Comparison of ENCODE assay signal across 25 cellular contexts in genomic region chr16:48614759-48615158, GRCh38. TPM values are rescaled to one million over a fixed set of nuclear protein-coding genes. Genes with fewer than 3 reads are reported as not detected.
DNase-seq lines count a peak whose midpoint lies in the region; ATAC-seq, FAIRE-seq and TF ChIP-seq lines count a peak whose summit lies in the region.
"Had no signal": no experiment of that assay in that cellular context is flagged by ENCODE, and none has a peak within 500 bp of the region (broad histone marks: within the 10 kb centered on the region; RNA-seq: fewer than 3 reads in every experiment).

No MANE protein-coding gene starts in this region.

- peaks cover 4% of the 10 kb centered on the region for H3K27me3 Mint-ChIP-seq in activated naive CD4-positive, alpha-beta T cell treated with anti-CD3 and anti-CD28 coated beads, Interleukin-2, amount 10 ng/mL, durations not matched to agents 7 days and 5 days
- H3K27me3 Mint-ChIP-seq in T-helper 17 cell = no peaks in the 10 kb centered on the region
- H3K27me3 Mint-ChIP-seq: stimulated activated memory B cell treated with anti-CD40 and anti-IgM and Interleukin-4, amounts not matched to agents 10 μg/mL and 1 μg/mL and 100 μg/mL, for 72 hours had no signal

- TF ChIP-seq RAD21 in H1 (IDR thresholded peaks at IDR 0.05 in 1 of 2, conservative IDR thresholded peaks at IDR 0.05 in 1 of 2; ENCODE audit: low read depth in 2 of 2, low read length in 2 of 2) = no peak

- H4K8ac ChIP-seq in H1 (ENCODE audit: extremely low read depth, insufficient read depth, low read length) = no peak overlapping the region; the same call in 1 of the 2 replicates

- CTCF ChIA-PET in activated naive CD4-positive, alpha-beta T cell treated with anti-CD3 and anti-CD28 coated beads, Interleukin-2, amount 10 ng/mL, durations not matched to agents 7 days and 5 days (lab: Charles Lee) = interaction anchor here (1.0 to 3.2 kb wide), 3 partner anchors 9 to 16 kb away, joined by 3 to 28 read pairs (median 3); no protein-coding TSS in a partner anchor
- CTCF ChIA-PET in H1 (lab: Charles Lee; ENCODE audit: partially characterized antibody) = interaction anchor here (0.6 to 1.5 kb wide), 3 partner anchors 9 to 13 kb away, joined by 3 to 6 read pairs (median 3); no protein-coding TSS in a partner anchor
- CTCF ChIA-PET in GM10248 (lab: Yijun Ruan, JAX) = interaction anchor here (1.4 to 6.7 kb wide), 2 partner anchors 8 to 16 kb away, joined by 4 to 66 read pairs; no protein-coding TSS in a partner anchor

- no peak overlapping the region for H2BK15ac ChIP-seq in H1 (ENCODE audit: low read length)

- no peak overlapping the region for H3K9ac ChIP-seq in H1 (replicated peaks in 1 of 4; ENCODE audit: extremely low read depth in 1 of 4, low read depth in 3 of 4, low read length in 3 of 4)

- H3K4me1 Mint-ChIP-seq in activated naive CD4-positive, alpha-beta T cell treated with anti-CD3 and anti-CD28 coated beads, Interleukin-2, amount 10 ng/mL, durations not matched to agents 7 days and 5 days = peaks cover 78% of the 10 kb centered on the region
- peaks cover 35% of the 10 kb centered on the region for H3K4me1 Mint-ChIP-seq in T-helper 17 cell

- no peak for TF ChIP-seq POLR2A in H1 (IDR thresholded peaks at IDR 0.05; ENCODE audit: control extremely low read depth in 1 of 2, low read depth in 2 of 2, low read length in 2 of 2)

- no peak overlapping the region for H4K5ac ChIP-seq in H1 (ENCODE audit: insufficient read length, low read depth, low read length)

- no peaks in the 10 kb centered on the region for H4K20me1 ChIP-seq in H1 (replicated peaks in 1 of 2; ENCODE audit: control insufficient read depth in 1 of 2, insufficient read depth in 2 of 2, low read length in 2 of 2)
- H4K20me1 ChIP-seq in osteoblast (ENCODE audit: insufficient read depth, low read length) = no peaks in the 10 kb centered on the region

- 0 out of 2 replicates have a peak overlapping the region, but pooled peaks have one; percentile 52 for H2BK12ac ChIP-seq in H1 (ENCODE audit: low read depth, low read length)

- peak overlapping the region; percentile 98 for H3K27ac Mint-ChIP-seq in activated naive CD4-positive, alpha-beta T cell treated with anti-CD3 and anti-CD28 coated beads, Interleukin-2, amount 10 ng/mL, durations not matched to agents 7 days and 5 days
- peak overlapping the region; percentile 91 for H3K27ac Mint-ChIP-seq in T-helper 17 cell
- H3K27ac Mint-ChIP-seq: activated B cell treated with CpG ODN at 0.5 μM for 24 hours; stimulated activated memory B cell treated with anti-CD40 and anti-IgM and Interleukin-4, amounts not matched to agents 10 μg/mL and 1 μg/mL and 100 μg/mL, for 72 hours had no signal

- no peak for TF ChIP-seq EP300 in H1 (IDR thresholded peaks at IDR 0.05; ENCODE audit: borderline replicate concordance in 1 of 2, low read depth in 2 of 2, low read length in 2 of 2)

- H3K79me1 ChIP-seq in H1 (ENCODE audit: low read depth, low read length) = no peaks in the 10 kb centered on the region

- POLR2A ChIA-PET in H1 (lab: Charles Lee; ENCODE audit: partially characterized antibody) (no interaction called here), GM10248 (lab: Yijun Ruan, JAX) (no interaction called here)

- no peak for FAIRE-seq in H1 (lab: Jason Lieb, UNC)

- H3K27ac ChIP-seq in H1 (ENCODE audit: low read depth, low read length) = no peak overlapping the region
- no peak overlapping the region for H3K27ac ChIP-seq in osteoblast (ENCODE audit: low read depth, low read length)
- H3K27ac ChIP-seq: C4-2B, prostate gland, SK-N-MC, thoracic aorta had no signal

- DNase-seq in activated naive CD4-positive, alpha-beta T cell treated with anti-CD3 and anti-CD28 coated beads, Interleukin-2, amount 10 ng/mL, durations not matched to agents 7 days and 5 days = no peak
- DNase-seq in activated naive CD4-positive, alpha-beta T cell treated with anti-CD3 and anti-CD28 coated beads, Interleukin-2, amount 50 U/mL, for 16 hours = no peak
- DNase-seq in T-helper 17 cell (no peak), H1 (ENCODE audit: low read depth in 1 of 2, low spot score in 2 of 2) (no peak), osteoblast (ENCODE audit: insufficient read length, low spot score, missing footprints) (peak; percentile 48), SHP77 (lab: John Stamatoyannopoulos, UW) (no peak), NCI-H2107 (lab: John Stamatoyannopoulos, UW) (no peak), GM10248 (ENCODE audit: extremely low spot score) (no peak)
- DNase-seq: activated B cell treated with CpG ODN at 0.5 μM for 24 hours; activated effector memory CD4-positive, alpha-beta T cell treated with anti-CD3 and anti-CD28 coated beads, Interleukin-2, amount 50 U/mL, for 16 hours; aorta; central memory CD4-positive, alpha-beta T cell; DMS153; NCI-H1694; NCI-H69; RPMI8226; stimulated activated CD4-positive, alpha-beta T cell treated with anti-CD3 and anti-CD28 coated beads, Interleukin-1b, Interleukin-23, amount 100 ng/mL, for 48 hours had no signal

- H2BK5ac ChIP-seq in H1 (ENCODE audit: low read depth, low read length) = no peak overlapping the region

- peaks cover 2% of the 10 kb centered on the region for H3K9me3 Mint-ChIP-seq in activated naive CD4-positive, alpha-beta T cell treated with anti-CD3 and anti-CD28 coated beads, Interleukin-2, amount 10 ng/mL, durations not matched to agents 7 days and 5 days
- H3K9me3 Mint-ChIP-seq: activated B cell treated with CpG ODN at 0.5 μM for 24 hours; stimulated activated memory B cell treated with anti-CD40 and anti-IgM and Interleukin-4, amounts not matched to agents 10 μg/mL and 1 μg/mL and 100 μg/mL, for 72 hours had no signal

- no peak overlapping the region for H3K4me2 ChIP-seq in H1 (ENCODE audit: insufficient read depth in 1 of 2, low read depth in 2 of 2, low read length in 2 of 2)
- H3K4me2 ChIP-seq in osteoblast (ENCODE audit: insufficient read depth, low read length) = no peak overlapping the region

- peaks cover 2% of the 10 kb centered on the region; the same call in 1 of the 2 replicates for H3K23me2 ChIP-seq in H1 (ENCODE audit: low read depth, low read length)

- H3K23ac ChIP-seq in H1 (ENCODE audit: insufficient read length) = no peak overlapping the region

- H3K9me3 ChIP-seq in T-helper 17 cell (ENCODE audit: control insufficient read depth, low read length, poor library complexity, severe bottlenecking) (no peaks in the 10 kb centered on the region), H1 (ENCODE audit: insufficient read depth in 2 of 2, low read depth in 1 of 2, low read length in 1 of 2) (no peaks in the 10 kb centered on the region), osteoblast (ENCODE audit: low read depth, low read length) (no peaks in the 10 kb centered on the region)
- H3K9me3 ChIP-seq: HAP-1, prostate gland, thoracic aorta had no signal

- TF ChIP-seq CTCF in H1 (IDR thresholded peaks at IDR 0.05; ENCODE audit: control extremely low read depth in 1 of 3, insufficient read depth in 1 of 3, low read depth in 1 of 3, low read length in 3 of 3) (no peak), osteoblast (IDR thresholded peaks at IDR 0.05; ENCODE audit: extremely low read depth, low read depth, low read length) (no peak), GM10248 (IDR thresholded peaks at IDR 0.05; ENCODE audit: control extremely low read depth, extremely low read depth, low read depth, missing control alignments) (no peak)

- no peak overlapping the region for H2AFZ ChIP-seq in H1 (ENCODE audit: low read length)
- H2AFZ ChIP-seq in osteoblast (ENCODE audit: low read length) = no peak overlapping the region

- no peak overlapping the region for H3K4ac ChIP-seq in H1 (replicated peaks; ENCODE audit: insufficient read length, low read depth, low read length)

- H3K14ac ChIP-seq in H1 (ENCODE audit: insufficient read length) = no peak overlapping the region

- H3K4me3 Mint-ChIP-seq in activated naive CD4-positive, alpha-beta T cell treated with anti-CD3 and anti-CD28 coated beads, Interleukin-2, amount 10 ng/mL, durations not matched to agents 7 days and 5 days = no peak overlapping the region
- H3K4me3 Mint-ChIP-seq in T-helper 17 cell = no peak overlapping the region
- H3K4me3 Mint-ChIP-seq: activated B cell treated with CpG ODN at 0.5 μM for 24 hours; nephron; stimulated activated memory B cell treated with anti-CD40 and anti-IgM and Interleukin-4, amounts not matched to agents 10 μg/mL and 1 μg/mL and 100 μg/mL, for 72 hours had no signal

- H3K36me3 ChIP-seq in H1 (ENCODE audit: control insufficient read depth in 2 of 4, insufficient read depth in 4 of 4, low read length in 3 of 4) = no peaks in the 10 kb centered on the region
- H3K36me3 ChIP-seq in osteoblast (ENCODE audit: insufficient read depth, low read length) = no peaks in the 10 kb centered on the region
- H3K36me3 ChIP-seq: HAP-1, prostate gland, thoracic aorta had no signal

- H2AK5ac ChIP-seq in H1 (ENCODE audit: low read depth, low read length) = no peak overlapping the region

- no peak overlapping the region for H4K91ac ChIP-seq in H1 (replicated peaks; ENCODE audit: insufficient read length, low read length)

- peaks cover 6% of the 10 kb centered on the region for H3K36me3 Mint-ChIP-seq in activated naive CD4-positive, alpha-beta T cell treated with anti-CD3 and anti-CD28 coated beads, Interleukin-2, amount 10 ng/mL, durations not matched to agents 7 days and 5 days
- H3K36me3 Mint-ChIP-seq in T-helper 17 cell (ENCODE audit: low read depth) = no peaks in the 10 kb centered on the region
- H3K36me3 Mint-ChIP-seq: stimulated activated memory B cell treated with anti-CD40 and anti-IgM and Interleukin-4, amounts not matched to agents 10 μg/mL and 1 μg/mL and 100 μg/mL, for 72 hours had no signal

- no peak overlapping the region for H2BK20ac ChIP-seq in H1 (ENCODE audit: low read length)

- H3K18ac ChIP-seq in H1 (ENCODE audit: extremely low read depth, low read length) = no peak overlapping the region

- ATAC-seq in T-helper 17 cell = no peak
- ATAC-seq: stimulated activated memory B cell treated with anti-CD40 and anti-IgM and Interleukin-4, amounts not matched to agents 10 μg/mL and 1 μg/mL and 100 μg/mL, for 72 hours had no signal

- no peaks in the 10 kb centered on the region for H3K79me2 ChIP-seq in H1 (ENCODE audit: control insufficient read depth in 1 of 2, insufficient read depth in 2 of 2, low read length in 2 of 2)
- H3K79me2 ChIP-seq in osteoblast (ENCODE audit: insufficient read depth, low read length) = peaks cover under 1% of the 10 kb centered on the region

- H3K4me1 ChIP-seq in H1 (replicated peaks in 1 of 4; ENCODE audit: control insufficient read depth in 3 of 4, insufficient read depth in 4 of 4, low read length in 3 of 4) (peaks cover 1 to 7% (median 6%) of the 10 kb centered on the region in 4 experiments; a peak in 4 of 7 replicates), osteoblast (ENCODE audit: insufficient read depth, low read length) (peaks cover 3% of the 10 kb centered on the region)
- H3K4me1 ChIP-seq: prostate gland had no signal

- H3K4me3 ChIP-seq in H1 (ENCODE audit: extremely low read depth in 1 of 4, insufficient read depth in 2 of 4, low read depth in 3 of 4, low read length in 4 of 4) (no peak overlapping the region), osteoblast (ENCODE audit: insufficient read depth, low read length) (no peak overlapping the region)
- H3K4me3 ChIP-seq: HAP-1, prostate gland, SK-N-MC, skin epidermis, thoracic aorta had no signal

- no peak overlapping the region for H2BK120ac ChIP-seq in H1 (replicated peaks; ENCODE audit: low read depth, low read length)

- WGBS in H1 (ENCODE audit: extremely low coverage in 1 of 2, insufficient coverage in 1 of 2, insufficient read length in 1 of 2, insufficient replicate concordance in 2 of 2, low coverage in 1 of 2, low lambda C conversion rate in 2 of 2, missing lambda C conversion rate in 1 of 2), 2 experiments = 95% methylated on average over 8 of the region's 8 CpGs; no CpG with 5 or more reads in 1 of the 2 experiments

- H3K27me3 ChIP-seq in H1 (replicated peaks in 1 of 4; ENCODE audit: control insufficient read depth in 3 of 4, extremely low read depth in 1 of 4, insufficient read depth in 3 of 4, low read length in 3 of 4) (no peaks in the 10 kb centered on the region), osteoblast (ENCODE audit: insufficient read depth, low read length) (no peaks in the 10 kb centered on the region)

- no peak overlapping the region for H3K56ac ChIP-seq in H1 (replicated peaks; ENCODE audit: insufficient read length, low read depth, low read length)

RNA-seq across cellular contexts. Expression of gene N4BP1, which starts 4.8 kb away (rescaled TPM):
- total RNA-seq in T-helper 17 cell (100 to 1,000 TPM in 1 of 2 donors, 10 to 100 TPM in 1; 76.1 to 108 TPM), osteoblast (29.0 and 33.3 TPM in 2 replicates)
- 33.1 and 33.4 TPM in 2 replicates for total RNA-seq in H1 (2021; fragmentation: NEBNext Ultra II Directional; extraction: Animal tissue kit (Norgen Biotek cat#: 25700))
- polyA plus RNA-seq in H1 (2011; rRNA removed) = 13.5 TPM in 2 replicates
- polyA plus RNA-seq in H1 (2011; cell fraction: cytosol; rRNA removed) = 9.5 TPM
- 15.5 TPM for polyA plus RNA-seq in H1 (2011; cell fraction: nucleus; rRNA removed)
- 14.9 to 24.2 TPM (median 20.0 TPM) in 4 replicates for polyA plus RNA-seq in H1 (2012, experiment 1 of 2)
- 2.8 TPM for polyA plus RNA-seq in H1 (2012, experiment 2 of 2)
- 15.9 TPM for polyA plus RNA-seq in H1 (2013, experiment 1 of 2)
- 17.5 TPM for polyA plus RNA-seq in H1 (2013, experiment 2 of 2)
- polyA minus RNA-seq in H1 (2011; rRNA and poly(A)+ RNA removed) = 15.0 and 18.8 TPM in 2 replicates
- polyA minus RNA-seq in H1 (2011; cell fraction: cytosol; rRNA and poly(A)+ RNA removed) = 26.5 TPM
- 33.1 TPM for polyA minus RNA-seq in H1 (2011; cell fraction: nucleus; rRNA and poly(A)+ RNA removed)
